ENCODE assay signal across 9 cellular contexts in the genomic region with DNA sequence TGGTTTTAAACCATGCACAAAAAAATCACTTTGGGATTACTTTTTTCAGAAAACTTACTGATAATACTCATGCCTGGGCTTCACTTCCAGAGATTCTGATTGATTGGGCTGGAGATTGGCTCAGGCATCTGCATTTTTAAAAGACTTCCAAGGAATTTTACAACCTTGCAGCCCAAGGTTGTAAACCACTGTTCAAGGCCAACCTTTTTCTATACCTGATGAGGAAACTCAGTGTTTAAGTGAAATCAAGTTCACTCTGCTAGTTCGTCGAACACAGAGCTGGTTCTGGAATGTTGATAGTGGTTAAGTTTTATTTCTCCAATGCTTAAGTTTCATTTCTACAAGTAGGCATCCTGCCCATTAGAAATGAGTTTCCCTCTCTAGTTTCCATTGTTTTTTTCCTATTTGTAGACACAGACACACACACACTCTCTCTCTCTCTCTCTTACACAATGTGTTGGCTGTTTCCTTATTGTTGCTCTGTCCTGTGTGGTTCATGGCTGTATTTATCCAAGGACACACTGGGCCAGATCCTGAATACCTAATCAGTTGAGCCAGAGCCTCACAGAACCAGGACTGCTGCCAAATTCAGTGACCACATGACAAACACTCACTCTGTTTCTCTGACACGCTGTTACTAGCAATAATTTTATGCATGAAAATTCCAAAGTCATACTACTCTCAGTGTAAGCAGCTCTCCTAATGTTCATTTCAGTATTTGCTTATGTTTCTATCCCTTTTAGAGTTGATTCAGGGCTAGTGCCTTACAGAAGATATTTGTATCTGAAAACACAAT. TPM values are rescaled to one million over a fixed set of nuclear protein-coding genes. Genes with fewer than 3 reads are reported as not detected.
A peak's percentile ranks its signal among the peaks of the same experiment; 100 is the strongest.
DNase-seq lines count a peak whose midpoint lies in the region; ATAC-seq and TF ChIP-seq lines count a peak whose summit lies in the region.
"Had no signal": no experiment of that assay in that cellular context is flagged by ENCODE, and none has a peak within 500 bp of the region (broad histone marks: within the 10 kb centered on the region; RNA-seq: fewer than 3 reads in every experiment).

No MANE protein-coding gene starts in this region.

- H3K9me3 Mint-ChIP-seq in Calu3 (ENCODE audit: low read depth, unreplicated experiment) (no peaks in the 10 kb centered on the region), progenitor cell of endocrine pancreas (ENCODE audit: low read depth) (no peaks in the 10 kb centered on the region)
- H3K9me3 Mint-ChIP-seq in activated CD8-positive, alpha-beta memory T cell treated with anti-CD3 and anti-CD28 coated beads, Interleukin-2, amount 10 ng/mL, durations not matched to agents 7 days and 5 days (ENCODE audit: low read depth) = no peaks in the 10 kb centered on the region
- H3K9me3 Mint-ChIP-seq in activated T-helper 1 cell treated with anti-CD3 and anti-CD28 coated beads, Interleukin-12 subunit alpha, Interleukin-12 subunit beta, Interleukin-2, Interleukin-4 antibody, amounts not matched to agents 30 ng/mL and 10 ng/mL and 1 ng/mL, durations not matched to agents 14 hours and 24 hours and 36 hours = no peaks in the 10 kb centered on the region
- H3K9me3 Mint-ChIP-seq: stimulated activated naive CD8-positive, alpha-beta T cell treated with anti-CD3 and anti-CD28 coated beads, Interleukin-15, Interleukin-2, amounts not matched to agents 100 ng/mL and 50 ng/mL, for 24 hours had no signal

- intact Hi-C loops in Calu3 (cut with micrococcal nuclease; ENCODE audit: unreplicated experiment) = no loop called here
- intact Hi-C loops in activated T-helper 1 cell treated with anti-CD3 and anti-CD28 coated beads, Interleukin-12 subunit alpha, Interleukin-12 subunit beta, Interleukin-2, Interleukin-4 antibody, amounts not matched to agents 30 ng/mL and 10 ng/mL and 1 ng/mL, durations not matched to agents 14 hours and 24 hours and 36 hours (cut with micrococcal nuclease) = no loop called here

- peaks cover 6% of the 10 kb centered on the region for H3K36me3 Mint-ChIP-seq in Calu3 (ENCODE audit: insufficient read depth, unreplicated experiment)
- no peaks in the 10 kb centered on the region for H3K36me3 Mint-ChIP-seq in progenitor cell of endocrine pancreas (ENCODE audit: insufficient read depth)
- no peaks in the 10 kb centered on the region for H3K36me3 Mint-ChIP-seq in activated CD8-positive, alpha-beta memory T cell treated with anti-CD3 and anti-CD28 coated beads, Interleukin-2, amount 10 ng/mL, durations not matched to agents 7 days and 5 days
- no peaks in the 10 kb centered on the region for H3K36me3 Mint-ChIP-seq in activated T-helper 1 cell treated with anti-CD3 and anti-CD28 coated beads, Interleukin-12 subunit alpha, Interleukin-12 subunit beta, Interleukin-2, Interleukin-4 antibody, amounts not matched to agents 30 ng/mL and 10 ng/mL and 1 ng/mL, durations not matched to agents 14 hours and 24 hours and 36 hours (ENCODE audit: low read depth)

- ATAC-seq in SK-N-SH treated with all-trans-retinoic acid at 6 μM for 48 hours = peak; percentile 75
- ATAC-seq in HG02870 (IDR thresholded peaks at IDR 0.05; ENCODE audit: unreplicated experiment) = no peak
- no peak for ATAC-seq in HG02798 (IDR thresholded peaks at IDR 0.05; ENCODE audit: poor library complexity, unreplicated experiment)
- no peak for ATAC-seq in activated CD8-positive, alpha-beta memory T cell treated with anti-CD3 and anti-CD28 coated beads, Interleukin-2, amount 10 ng/mL, durations not matched to agents 7 days and 5 days

- H3K27ac Mint-ChIP-seq in Calu3 (ENCODE audit: unreplicated experiment) = peak overlapping the region; percentile 63
- H3K27ac Mint-ChIP-seq in progenitor cell of endocrine pancreas = peak overlapping the region; percentile 61
- no peak overlapping the region for H3K27ac Mint-ChIP-seq in activated CD8-positive, alpha-beta memory T cell treated with anti-CD3 and anti-CD28 coated beads, Interleukin-2, amount 10 ng/mL, durations not matched to agents 7 days and 5 days
- no peak overlapping the region for H3K27ac Mint-ChIP-seq in activated T-helper 1 cell treated with anti-CD3 and anti-CD28 coated beads, Interleukin-12 subunit alpha, Interleukin-12 subunit beta, Interleukin-2, Interleukin-4 antibody, amounts not matched to agents 30 ng/mL and 10 ng/mL and 1 ng/mL, durations not matched to agents 14 hours and 24 hours and 36 hours
- H3K27ac Mint-ChIP-seq: stimulated activated naive CD8-positive, alpha-beta T cell treated with anti-CD3 and anti-CD28 coated beads, Interleukin-15, Interleukin-2, amounts not matched to agents 100 ng/mL and 50 ng/mL, for 24 hours had no signal

- CTCF ChIA-PET in Calu3 (lab: Charles Lee) = interaction anchor here (0.7 to 1.3 kb wide), 3 partner anchors 122 to 442 kb away, joined by 3 read pairs; a partner anchor contains a TSS
- CTCF ChIA-PET in activated CD8-positive, alpha-beta memory T cell treated with anti-CD3 and anti-CD28 coated beads, Interleukin-2, amount 10 ng/mL, durations not matched to agents 7 days and 5 days (lab: Charles Lee) = no interaction called here

- DNase-seq in Calu3 (peak; percentile 53), foreskin melanocyte (peak; percentile 91), progenitor cell of endocrine pancreas (ENCODE audit: low spot score, unreplicated experiment) (no peak)
- DNase-seq in activated CD8-positive, alpha-beta memory T cell treated with anti-CD3 and anti-CD28 coated beads, Interleukin-2, amount 10 ng/mL, durations not matched to agents 7 days and 5 days = no peak
- no peak for DNase-seq in activated T-helper 1 cell treated with anti-CD3 and anti-CD28 coated beads, Interleukin-12 subunit alpha, Interleukin-12 subunit beta, Interleukin-2, Interleukin-4 antibody, amounts not matched to agents 30 ng/mL and 10 ng/mL and 1 ng/mL, durations not matched to agents 14 hours and 24 hours and 36 hours (ENCODE audit: low spot score)

- BruUV-seq in Calu3 (replicated peaks; lab: Mats Ljungman, UMichigan) = no TSS peak

- H3K4me1 Mint-ChIP-seq in Calu3 (ENCODE audit: low read depth, unreplicated experiment) = peaks cover 20% of the 10 kb centered on the region
- peaks cover 15% of the 10 kb centered on the region for H3K4me1 Mint-ChIP-seq in progenitor cell of endocrine pancreas (ENCODE audit: low read depth)
- H3K4me1 Mint-ChIP-seq in activated CD8-positive, alpha-beta memory T cell treated with anti-CD3 and anti-CD28 coated beads, Interleukin-2, amount 10 ng/mL, durations not matched to agents 7 days and 5 days = peaks cover 6% of the 10 kb centered on the region
- H3K4me1 Mint-ChIP-seq in activated T-helper 1 cell treated with anti-CD3 and anti-CD28 coated beads, Interleukin-12 subunit alpha, Interleukin-12 subunit beta, Interleukin-2, Interleukin-4 antibody, amounts not matched to agents 30 ng/mL and 10 ng/mL and 1 ng/mL, durations not matched to agents 14 hours and 24 hours and 36 hours (ENCODE audit: low read depth) = no peaks in the 10 kb centered on the region

- TF ChIP-seq CTCF in Calu3 (IDR thresholded peaks at IDR 0.05; ENCODE audit: unreplicated experiment) (no peak), progenitor cell of endocrine pancreas (IDR thresholded peaks at IDR 0.05; ENCODE audit: unreplicated experiment) (no peak)

- peak overlapping the region; percentile 21 for H3K4me3 Mint-ChIP-seq in Calu3 (ENCODE audit: low read depth, unreplicated experiment)
- H3K4me3 Mint-ChIP-seq in progenitor cell of endocrine pancreas (ENCODE audit: low read depth) = no peak overlapping the region
- no peak overlapping the region for H3K4me3 Mint-ChIP-seq in activated CD8-positive, alpha-beta memory T cell treated with anti-CD3 and anti-CD28 coated beads, Interleukin-2, amount 10 ng/mL, durations not matched to agents 7 days and 5 days
- H3K4me3 Mint-ChIP-seq in activated T-helper 1 cell treated with anti-CD3 and anti-CD28 coated beads, Interleukin-12 subunit alpha, Interleukin-12 subunit beta, Interleukin-2, Interleukin-4 antibody, amounts not matched to agents 30 ng/mL and 10 ng/mL and 1 ng/mL, durations not matched to agents 14 hours and 24 hours and 36 hours = no peak overlapping the region
- H3K4me3 Mint-ChIP-seq: stimulated activated naive CD8-positive, alpha-beta T cell treated with anti-CD3 and anti-CD28 coated beads, Interleukin-15, Interleukin-2, amounts not matched to agents 100 ng/mL and 50 ng/mL, for 24 hours had no signal

- no peaks in the 10 kb centered on the region for H3K27me3 Mint-ChIP-seq in Calu3 (ENCODE audit: unreplicated experiment)
- H3K27me3 Mint-ChIP-seq in progenitor cell of endocrine pancreas = no peaks in the 10 kb centered on the region
- H3K27me3 Mint-ChIP-seq in activated CD8-positive, alpha-beta memory T cell treated with anti-CD3 and anti-CD28 coated beads, Interleukin-2, amount 10 ng/mL, durations not matched to agents 7 days and 5 days = peaks cover 22% of the 10 kb centered on the region
- peaks cover 40% of the 10 kb centered on the region for H3K27me3 Mint-ChIP-seq in activated T-helper 1 cell treated with anti-CD3 and anti-CD28 coated beads, Interleukin-12 subunit alpha, Interleukin-12 subunit beta, Interleukin-2, Interleukin-4 antibody, amounts not matched to agents 30 ng/mL and 10 ng/mL and 1 ng/mL, durations not matched to agents 14 hours and 24 hours and 36 hours (ENCODE audit: insufficient read depth)

RNA-seq across cellular contexts. Expression of a gene that starts 3.7 kb away (rescaled TPM):
- not detected in 2 replicates for total RNA-seq in Calu3 (2022)
- not detected in 2 replicates for total RNA-seq in progenitor cell of endocrine pancreas
- under 1 TPM in 1 of 2 experiments, not detected in 1; 0.29 TPM for total RNA-seq in activated CD8-positive, alpha-beta memory T cell treated with anti-CD3 and anti-CD28 coated beads, Interleukin-2, amount 10 ng/mL, durations not matched to agents 7 days and 5 days
- total RNA-seq in activated T-helper 1 cell treated with anti-CD3 and anti-CD28 coated beads, Interleukin-12 subunit alpha, Interleukin-12 subunit beta, Interleukin-2, Interleukin-4 antibody, amounts not matched to agents 30 ng/mL and 10 ng/mL and 1 ng/mL, durations not matched to agents 14 hours and 24 hours and 36 hours = not detected in 2 replicates

RNA-seq across cellular contexts. Expression of a gene that starts 18.3 kb away (rescaled TPM):
- total RNA-seq in Calu3 (2022) (52.3 and 201 TPM in 2 replicates), progenitor cell of endocrine pancreas (0.20 and 0.34 TPM in 2 replicates)
- 100 to 1,000 TPM in 1 of 2 experiments, 10 to 100 TPM in 1; 45.8 to 107 TPM for total RNA-seq in activated CD8-positive, alpha-beta memory T cell treated with anti-CD3 and anti-CD28 coated beads, Interleukin-2, amount 10 ng/mL, durations not matched to agents 7 days and 5 days
- 0.39 and 0.59 TPM in 2 replicates for total RNA-seq in activated T-helper 1 cell treated with anti-CD3 and anti-CD28 coated beads, Interleukin-12 subunit alpha, Interleukin-12 subunit beta, Interleukin-2, Interleukin-4 antibody, amounts not matched to agents 30 ng/mL and 10 ng/mL and 1 ng/mL, durations not matched to agents 14 hours and 24 hours and 36 hours

RNA-seq across cellular contexts. Expression of a gene that starts 40.3 kb away (rescaled TPM):
- total RNA-seq in Calu3 (2022) (13.8 and 23.5 TPM in 2 replicates), progenitor cell of endocrine pancreas (6.0 and 6.2 TPM in 2 replicates)
- total RNA-seq in activated CD8-positive, alpha-beta memory T cell treated with anti-CD3 and anti-CD28 coated beads, Interleukin-2, amount 10 ng/mL, durations not matched to agents 7 days and 5 days = 10 to 100 TPM; 30.2 to 40.3 TPM
- 8.7 TPM in 2 replicates for total RNA-seq in activated T-helper 1 cell treated with anti-CD3 and anti-CD28 coated beads, Interleukin-12 subunit alpha, Interleukin-12 subunit beta, Interleukin-2, Interleukin-4 antibody, amounts not matched to agents 30 ng/mL and 10 ng/mL and 1 ng/mL, durations not matched to agents 14 hours and 24 hours and 36 hours

RNA-seq across cellular contexts. Expression of a gene that starts 46.3 kb away (rescaled TPM):
- total RNA-seq in Calu3 (2022) (45.2 and 153 TPM in 2 replicates), progenitor cell of endocrine pancreas (0.16 TPM in 1 of 2 replicates, not detected in the other)
- 100 to 1,000 TPM in 1 of 2 experiments, 10 to 100 TPM in 1; 54.2 to 151 TPM for total RNA-seq in activated CD8-positive, alpha-beta memory T cell treated with anti-CD3 and anti-CD28 coated beads, Interleukin-2, amount 10 ng/mL, durations not matched to agents 7 days and 5 days
- 0.83 and 0.91 TPM in 2 replicates for total RNA-seq in activated T-helper 1 cell treated with anti-CD3 and anti-CD28 coated beads, Interleukin-12 subunit alpha, Interleukin-12 subunit beta, Interleukin-2, Interleukin-4 antibody, amounts not matched to agents 30 ng/mL and 10 ng/mL and 1 ng/mL, durations not matched to agents 14 hours and 24 hours and 36 hours

Comparison
In these comparisons a context has a peak if more than half of its experiments do, and no peak if none do; other contexts are left out.
1. DNase-seq: peak in Calu3 (single experiment) and foreskin melanocyte (single experiment); none in progenitor cell of endocrine pancreas (single experiment), activated CD8-positive, alpha-beta memory T cell treated with anti-CD3 and anti-CD28 coated beads, Interleukin-2, amount 10 ng/mL, durations not matched to agents 7 days and 5 days (single experiment) and activated T-helper 1 cell treated with anti-CD3 and anti-CD28 coated beads, Interleukin-12 subunit alpha, Interleukin-12 subunit beta, Interleukin-2, Interleukin-4 antibody, amounts not matched to agents 30 ng/mL and 10 ng/mL and 1 ng/mL, durations not matched to agents 14 hours and 24 hours and 36 hours (single experiment).
2. H3K27ac Mint-ChIP-seq: peak in Calu3 (single experiment) and progenitor cell of endocrine pancreas (single experiment); none in activated CD8-positive, alpha-beta memory T cell treated with anti-CD3 and anti-CD28 coated beads, Interleukin-2, amount 10 ng/mL, durations not matched to agents 7 days and 5 days (single experiment) and activated T-helper 1 cell treated with anti-CD3 and anti-CD28 coated beads, Interleukin-12 subunit alpha, Interleukin-12 subunit beta, Interleukin-2, Interleukin-4 antibody, amounts not matched to agents 30 ng/mL and 10 ng/mL and 1 ng/mL, durations not matched to agents 14 hours and 24 hours and 36 hours (single experiment).
3. RNA of a gene that starts 18.3 kb away (total RNA-seq): 45.8 to 107 TPM in activated CD8-positive, alpha-beta memory T cell treated with anti-CD3 and anti-CD28 coated beads, Interleukin-2, amount 10 ng/mL, durations not matched to agents 7 days and 5 days and 52.3 to 201 TPM in Calu3; 0.39 to 0.59 TPM in activated T-helper 1 cell treated with anti-CD3 and anti-CD28 coated beads, Interleukin-12 subunit alpha, Interleukin-12 subunit beta, Interleukin-2, Interleukin-4 antibody, amounts not matched to agents 30 ng/mL and 10 ng/mL and 1 ng/mL, durations not matched to agents 14 hours and 24 hours and 36 hours and 0.20 to 0.34 TPM in progenitor cell of endocrine pancreas; every median in the first group is over 10 times any median in the second.